8 cellular contexts compared by ENCODE assay signal in the genomic region with DNA sequence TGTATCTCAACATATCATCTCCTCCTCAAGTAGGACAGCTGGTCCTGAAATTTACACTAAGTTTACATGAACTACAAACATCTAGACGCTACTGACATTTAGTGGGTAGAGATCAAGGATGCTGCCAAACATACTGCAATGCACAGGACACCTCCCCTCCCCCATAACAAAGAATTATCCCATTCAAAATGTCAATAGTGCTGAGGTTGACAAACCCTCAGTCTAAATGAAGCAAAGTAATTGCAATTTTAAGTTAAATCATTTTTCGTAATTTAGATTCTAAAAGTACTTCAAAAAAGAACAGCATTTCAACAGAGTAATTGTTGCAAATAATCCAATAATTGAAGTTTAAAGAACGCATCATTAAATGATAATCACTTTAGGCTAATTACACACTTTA. TPM values are rescaled to one million over a fixed set of nuclear protein-coding genes. Genes with fewer than 3 reads are reported as not detected.
DNase-seq lines count a peak whose midpoint lies in the region; ATAC-seq, FAIRE-seq and TF ChIP-seq lines count a peak whose summit lies in the region.

No MANE protein-coding gene starts in this region.

- H3K27ac ChIP-seq in kidney (ENCODE audit: low read depth in 2 of 2, low read length in 2 of 2): no peak overlapping the region
- H3K27ac ChIP-seq in tibial artery: peak overlapping the region in 1 of 2 donors; percentile 89

- no peak for DNase-seq in activated T-cell treated with anti-CD3 and anti-CD28 coated beads, Interleukin-2, amount 50 U/mL, for 72 hours
- no peak for DNase-seq in activated T-cell treated with anti-CD3 and anti-CD28 coated beads, Interleukin-2, amount 50 U/mL, for 48 hours
- DNase-seq in activated naive CD8-positive, alpha-beta T cell treated with anti-CD3 and anti-CD28 coated beads, Interleukin-2, amount 50 U/mL, for 24 hours: no peak
- no peak for DNase-seq in kidney
- DNase-seq in tibial artery: no peak
- DNase-seq in HEK293T (ENCODE audit: extremely low spot score): no peak

- H3K4me3 ChIP-seq in kidney (ENCODE audit: low read length in 2 of 2): peak overlapping the region; percentile 43 to 73
- H3K4me3 ChIP-seq in tibial artery: peak overlapping the region; percentile 78 to 92

- H3K36me3 ChIP-seq in kidney (ENCODE audit: control insufficient read depth in 1 of 2, insufficient read depth in 2 of 2, low read length in 2 of 2) (peaks cover 0 to 4% of the 10 kb centered on the region in 2 donors), tibial artery (peaks cover 0 to 15% (median 9%) of the 10 kb centered on the region in 3 donors)

- peak overlapping the region; percentile 89 for H3K27ac Mint-ChIP-seq in activated T-cell treated with anti-CD3 and anti-CD28 coated beads, Interleukin-2, amount 50 U/mL, for 72 hours
- no peak overlapping the region for H3K27ac Mint-ChIP-seq in activated naive CD8-positive, alpha-beta T cell treated with anti-CD3 and anti-CD28 coated beads, Interleukin-2, amount 50 U/mL, for 24 hours

- FAIRE-seq in kidney (lab: Jason Lieb, UNC): no peak

- H3K4me1 ChIP-seq in kidney (ENCODE audit: control insufficient read depth in 1 of 2, insufficient read depth in 1 of 2, low read depth in 1 of 2, low read length in 2 of 2) (peaks cover 0 to 9% of the 10 kb centered on the region in 2 donors), tibial artery (peaks cover 0 to 12% (median 0%) of the 10 kb centered on the region in 4 donors)

- no peak for ATAC-seq in activated T-cell treated with anti-CD3 and anti-CD28 coated beads, Interleukin-2, amount 50 U/mL, for 72 hours (replicated peaks in 1 of 2)
- ATAC-seq in activated naive CD8-positive, alpha-beta T cell treated with anti-CD3 and anti-CD28 coated beads, Interleukin-2, amount 50 U/mL, for 24 hours: no peak
- ATAC-seq in GM19452 (IDR thresholded peaks at IDR 0.05; ENCODE audit: unreplicated experiment) (no peak), GM18511 (IDR thresholded peaks at IDR 0.05; ENCODE audit: unreplicated experiment) (no peak)

- TF ChIP-seq CTCF in kidney (IDR thresholded peaks at IDR 0.05; ENCODE audit: borderline replicate concordance, extremely low read depth, insufficient read depth) (no peak), tibial artery (IDR thresholded peaks at IDR 0.05) (no peak)

- H3K27me3 Mint-ChIP-seq in activated T-cell treated with anti-CD3 and anti-CD28 coated beads, Interleukin-2, amount 50 U/mL, for 72 hours (ENCODE audit: low read depth): peaks cover 15% of the 10 kb centered on the region
- H3K27me3 Mint-ChIP-seq in activated naive CD8-positive, alpha-beta T cell treated with anti-CD3 and anti-CD28 coated beads, Interleukin-2, amount 50 U/mL, for 24 hours: peaks cover 4% of the 10 kb centered on the region

- peak overlapping the region; percentile 88 to 93 for H3K4me3 Mint-ChIP-seq in activated T-cell treated with anti-CD3 and anti-CD28 coated beads, Interleukin-2, amount 50 U/mL, for 72 hours
- peak overlapping the region; percentile 93 for H3K4me3 Mint-ChIP-seq in activated naive CD8-positive, alpha-beta T cell treated with anti-CD3 and anti-CD28 coated beads, Interleukin-2, amount 50 U/mL, for 24 hours

- POLR2A ChIA-PET in HEK293T (lab: Yijun Ruan, JAX): interaction anchor here (0.6 to 2.6 kb wide), 7 partner anchors 9 to 755 kb away, joined by 3 to 42 read pairs (median 17); a partner anchor contains a TSS

- intact Hi-C loops in kidney (cut with DNase I): no loop called here
- intact Hi-C loops in tibial artery (cut with DNase I; ENCODE audit: low total_unique reads): no loop called here

- H3K36me3 Mint-ChIP-seq in activated T-cell treated with anti-CD3 and anti-CD28 coated beads, Interleukin-2, amount 50 U/mL, for 72 hours (ENCODE audit: insufficient read depth in 2 of 2): peaks cover 4 to 5% of the 10 kb centered on the region in 2 donors
- H3K36me3 Mint-ChIP-seq in activated naive CD8-positive, alpha-beta T cell treated with anti-CD3 and anti-CD28 coated beads, Interleukin-2, amount 50 U/mL, for 24 hours (ENCODE audit: low read depth): peaks cover 23% of the 10 kb centered on the region

- H3K27me3 ChIP-seq in tibial artery: no peaks in the 10 kb centered on the region

- CTCF ChIA-PET in HEK293T (lab: Yijun Ruan, JAX): interaction anchor here (2.5 kb wide), 1 partner anchor 184 kb away, joined by 19 read pairs; no protein-coding TSS in a partner anchor

- no peaks in the 10 kb centered on the region for H3K9me3 ChIP-seq in kidney (ENCODE audit: control insufficient read depth in 1 of 2, low read length in 2 of 2)
- no peaks in the 10 kb centered on the region for H3K9me3 ChIP-seq in tibial artery

- H3K9me3 Mint-ChIP-seq in activated T-cell treated with anti-CD3 and anti-CD28 coated beads, Interleukin-2, amount 50 U/mL, for 72 hours: no peaks in the 10 kb centered on the region
- H3K9me3 Mint-ChIP-seq in activated naive CD8-positive, alpha-beta T cell treated with anti-CD3 and anti-CD28 coated beads, Interleukin-2, amount 50 U/mL, for 24 hours: no peaks in the 10 kb centered on the region

- peak overlapping the region in 1 of 2 donors; percentile 74 for H3K9ac ChIP-seq in kidney (ENCODE audit: low read length in 2 of 2)

- H3K4me1 Mint-ChIP-seq in activated T-cell treated with anti-CD3 and anti-CD28 coated beads, Interleukin-2, amount 50 U/mL, for 72 hours (ENCODE audit: low read depth): peaks cover 22% of the 10 kb centered on the region
- H3K4me1 Mint-ChIP-seq in activated naive CD8-positive, alpha-beta T cell treated with anti-CD3 and anti-CD28 coated beads, Interleukin-2, amount 50 U/mL, for 24 hours: peaks cover 32% of the 10 kb centered on the region

TF ChIP-seq in HEK293T, 16 proteins besides CTCF, POLR2A, EP300 and RAD21:
- no peak for TF ChIP-seq LEF1 (IDR thresholded peaks at IDR 0.05; ENCODE audit: borderline replicate concordance)
- TF ChIP-seq, protein P1, sequence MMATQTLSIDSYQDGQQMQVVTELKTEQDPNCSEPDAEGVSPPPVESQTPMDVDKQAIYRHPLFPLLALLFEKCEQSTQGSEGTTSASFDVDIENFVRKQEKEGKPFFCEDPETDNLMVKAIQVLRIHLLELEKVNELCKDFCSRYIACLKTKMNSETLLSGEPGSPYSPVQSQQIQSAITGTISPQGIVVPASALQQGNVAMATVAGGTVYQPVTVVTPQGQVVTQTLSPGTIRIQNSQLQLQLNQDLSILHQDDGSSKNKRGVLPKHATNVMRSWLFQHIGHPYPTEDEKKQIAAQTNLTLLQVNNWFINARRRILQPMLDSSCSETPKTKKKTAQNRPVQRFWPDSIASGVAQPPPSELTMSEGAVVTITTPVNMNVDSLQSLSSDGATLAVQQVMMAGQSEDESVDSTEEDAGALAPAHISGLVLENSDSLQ (IDR thresholded peaks at IDR 0.05): no peak
- no peak for TF ChIP-seq HDGF (IDR thresholded peaks at IDR 0.05; ENCODE audit: borderline replicate concordance)
- no peak for TF ChIP-seq ZNF384 (IDR thresholded peaks at IDR 0.05)
- no peak for TF ChIP-seq SP1 (IDR thresholded peaks at IDR 0.05)
- no peak for TF ChIP-seq L3MBTL2 (conservative IDR thresholded peaks at IDR 0.05)
- no peak for TF ChIP-seq FOXK2 (IDR thresholded peaks at IDR 0.05)
- no peak for TF ChIP-seq NFRKB (IDR thresholded peaks at IDR 0.05)
- no peak for TF ChIP-seq ARNT (IDR thresholded peaks at IDR 0.05)
- no peak for TF ChIP-seq SUZ12 (IDR thresholded peaks at IDR 0.05)
- TF ChIP-seq FOXM1 (IDR thresholded peaks at IDR 0.05; ENCODE audit: borderline replicate concordance): no peak

RNA-seq across cellular contexts. Expression of a gene that starts 1.2 kb away (rescaled TPM):
- 1 to 10 TPM; 8.9 to 9.0 TPM for total RNA-seq in activated T-cell treated with anti-CD3 and anti-CD28 coated beads, Interleukin-2, amount 50 U/mL, for 72 hours
- total RNA-seq in kidney: 11.7 TPM
- 7.6 TPM for polyA plus RNA-seq in kidney (ENCODE audit: insufficient read depth, low read depth, low replicate concordance)

RNA-seq across cellular contexts. Expression of a gene that starts 49.1 kb away (rescaled TPM):
- total RNA-seq in activated T-cell treated with anti-CD3 and anti-CD28 coated beads, Interleukin-2, amount 50 U/mL, for 72 hours: 10 to 100 TPM in 1 of 2 donors, 1 to 10 TPM in 1; 9.3 to 12.4 TPM
- total RNA-seq in kidney: 20.3 TPM
- 13.4 TPM for polyA plus RNA-seq in kidney (ENCODE audit: insufficient read depth, low read depth, low replicate concordance)
